8 cellular contexts compared by ENCODE assay signal in genomic region chr2:196066794-196067382, GRCh38. TPM values are rescaled to one million over a fixed set of nuclear protein-coding genes. Genes with fewer than 3 reads are reported as not detected.
DNase-seq lines count a peak whose midpoint lies in the region; ATAC-seq, FAIRE-seq and TF ChIP-seq lines count a peak whose summit lies in the region.

No MANE protein-coding gene starts in this region.

- peak; percentile 94 for FAIRE-seq in A204.1 (lab: Jason Lieb, UNC)

- intact Hi-C loops in MCF 10A (cut with micrococcal nuclease), result loop anchor here (1.0 to 10.0 kb wide), 5 partner anchors 128 to 1520 kb away; no protein-coding TSS in a partner anchor

- H3K9me3 Mint-ChIP-seq in MCF 10A (ENCODE audit: unreplicated experiment) (no peaks in the 10 kb centered on the region), memory B cell (no peaks in the 10 kb centered on the region)

- peak; percentile 47 for TF ChIP-seq CTCF in MCF 10A (IDR thresholded peaks at IDR 0.05; ENCODE audit: unreplicated experiment)

- DNase-seq in ELR (ENCODE audit: low read depth), result peak; percentile 68
- peak; percentile 66 for DNase-seq in NCI-H2227 treated with DMSO at 0.1 percent for 48 hours (lab: John Stamatoyannopoulos, UW)
- DNase-seq in MCF 10A (ENCODE audit: unreplicated experiment), result peak; percentile 53
- peak in 1 of 2 donors; percentile 34 for DNase-seq in memory B cell (ENCODE audit: low spot score in 2 of 2)
- DNase-seq in NCI-H2029 (lab: John Stamatoyannopoulos, UW), result no peak
- no peak for DNase-seq in 8988T
- no peak for DNase-seq in stimulated activated CD8-positive, alpha-beta memory T cell treated with anti-CD3 and anti-CD28 coated beads, Interleukin-4, amount 100 ng/mL, for 48 hours

- H3K27ac Mint-ChIP-seq in MCF 10A (ENCODE audit: low read depth, unreplicated experiment) (no peak overlapping the region), memory B cell (peak overlapping the region; percentile 63)

- peak overlapping the region; percentile 50 for H3K4me3 Mint-ChIP-seq in MCF 10A (ENCODE audit: unreplicated experiment)
- H3K4me3 Mint-ChIP-seq in memory B cell, result no peak overlapping the region

- CTCF ChIA-PET in MCF 10A (lab: Yijun Ruan, JAX), result interaction anchor here (0.5 to 4.8 kb wide), 26 partner anchors 8 to 1498 kb away, joined by 3 to 38 read pairs (median 4); no protein-coding TSS in a partner anchor

- BruUV-seq in MCF 10A (replicated peaks; lab: Mats Ljungman, UMichigan), result no TSS peak

- POLR2A ChIA-PET in MCF 10A (lab: Yijun Ruan, JAX), result interaction anchor here (0.7 to 1.5 kb wide), 4 partner anchors 53 to 410 kb away, joined by 3 to 4 read pairs (median 4); partner anchors contain the start of gene SLC39A10

- H3K27me3 Mint-ChIP-seq in MCF 10A (ENCODE audit: insufficient read depth, unreplicated experiment), result no peaks in the 10 kb centered on the region
- H3K27me3 Mint-ChIP-seq in memory B cell, result peaks cover 4% of the 10 kb centered on the region

- no peak for ATAC-seq in memory B cell (ENCODE audit: low read depth)

- H3K4me1 Mint-ChIP-seq in MCF 10A (ENCODE audit: insufficient read depth, unreplicated experiment) (peaks cover 5% of the 10 kb centered on the region), memory B cell (peaks cover 6% of the 10 kb centered on the region)

- H3K36me3 Mint-ChIP-seq in MCF 10A (ENCODE audit: insufficient read depth, unreplicated experiment) (no peaks in the 10 kb centered on the region), memory B cell (no peaks in the 10 kb centered on the region)

RNA-seq across cellular contexts. Expression of gene DNAH7, which starts 1.7 kb away (rescaled TPM):
- 0.91 and 0.98 TPM in 2 replicates for total RNA-seq in MCF 10A (2022)

Comparison
In these comparisons a context has a peak if more than half of its experiments do, and no peak if none do; other contexts are left out.
1. DNase-seq: peak in ELR (single experiment), NCI-H2227 treated with DMSO at 0.1 percent for 48 hours (single experiment) and MCF 10A (single experiment); none in NCI-H2029 (single experiment), 8988T (single experiment) and stimulated activated CD8-positive, alpha-beta memory T cell treated with anti-CD3 and anti-CD28 coated beads, Interleukin-4, amount 100 ng/mL, for 48 hours (single experiment).